In genomic region chr6:105537981-105538578, GRCh38 we compare ENCODE assay signal across 16 cellular contexts.
DNase-seq lines count a peak whose midpoint lies in the region; ATAC-seq and TF ChIP-seq lines count a peak whose summit lies in the region.
"Had no signal": no experiment of that assay in that cellular context is flagged by ENCODE, and none has a peak within 500 bp of the region (broad histone marks: within the 10 kb centered on the region; RNA-seq: fewer than 3 reads in every experiment).

No MANE protein-coding gene starts in this region.

- DNase-seq in mammary epithelial cell (peak; percentile 38), MCF 10A (ENCODE audit: unreplicated experiment) (no peak), epithelial cell of prostate (ENCODE audit: low read depth, low spot score) (no peak), uterus (no peak), testis (no peak)
- DNase-seq in activated T-helper 1 cell treated with anti-CD3 and anti-CD28 coated beads, Interleukin-12 subunit alpha, Interleukin-12 subunit beta, Interleukin-2, Interleukin-4 antibody, amounts not matched to agents 30 ng/mL and 10 ng/mL and 1 ng/mL, durations not matched to agents 14 hours and 24 hours and 36 hours (ENCODE audit: low spot score): no peak
- DNase-seq in stimulated activated effector memory CD8-positive, alpha-beta T cell treated with anti-CD3 and anti-CD28 coated beads, Interleukin-12 subunit alpha, Interleukin-12 subunit beta, amount 100 ng/mL, for 72 hours (ENCODE audit: low spot score in 2 of 2): no peak
- DNase-seq in stimulated activated CD4-positive, alpha-beta T cell treated with anti-CD3 and anti-CD28 coated beads, Interleukin-15, amount 100 ng/mL, for 24 hours: no peak
- DNase-seq: ACHN; AML-193; Caco-2; CD4-positive, alpha-beta T cell; HFFc6 had no signal

- in situ Hi-C loops in mammary epithelial cell (cut with MboI; ENCODE audit: low sequenced_read_pairs in 2 of 2): no loop called here

- peaks cover 19% of the 10 kb centered on the region for H3K4me1 ChIP-seq in mammary epithelial cell (ENCODE audit: insufficient read depth, low read length)
- H3K4me1 ChIP-seq in uterus: no peaks in the 10 kb centered on the region
- H3K4me1 ChIP-seq in testis: no peaks in the 10 kb centered on the region
- H3K4me1 ChIP-seq: Caco-2 had no signal

- peaks cover 4% of the 10 kb centered on the region for H3K36me3 Mint-ChIP-seq in MCF 10A (ENCODE audit: insufficient read depth, unreplicated experiment)
- no peaks in the 10 kb centered on the region for H3K36me3 Mint-ChIP-seq in activated T-helper 1 cell treated with anti-CD3 and anti-CD28 coated beads, Interleukin-12 subunit alpha, Interleukin-12 subunit beta, Interleukin-2, Interleukin-4 antibody, amounts not matched to agents 30 ng/mL and 10 ng/mL and 1 ng/mL, durations not matched to agents 14 hours and 24 hours and 36 hours (ENCODE audit: low read depth)
- H3K36me3 Mint-ChIP-seq in stimulated activated effector memory CD8-positive, alpha-beta T cell treated with anti-CD3 and anti-CD28 coated beads, Interleukin-12 subunit alpha, Interleukin-12 subunit beta, amount 100 ng/mL, for 72 hours: no peaks in the 10 kb centered on the region

- H3K9me3 ChIP-seq in mammary epithelial cell (replicated peaks; ENCODE audit: insufficient read depth, low read length) (no peaks in the 10 kb centered on the region), uterus (no peaks in the 10 kb centered on the region), testis (no peaks in the 10 kb centered on the region)
- H3K9me3 ChIP-seq: Caco-2 had no signal

- H3K27me3 Mint-ChIP-seq in MCF 10A (ENCODE audit: insufficient read depth, unreplicated experiment): no peaks in the 10 kb centered on the region
- H3K27me3 Mint-ChIP-seq in activated T-helper 1 cell treated with anti-CD3 and anti-CD28 coated beads, Interleukin-12 subunit alpha, Interleukin-12 subunit beta, Interleukin-2, Interleukin-4 antibody, amounts not matched to agents 30 ng/mL and 10 ng/mL and 1 ng/mL, durations not matched to agents 14 hours and 24 hours and 36 hours (ENCODE audit: insufficient read depth): peaks cover 23% of the 10 kb centered on the region

- ATAC-seq in stimulated activated effector memory CD8-positive, alpha-beta T cell treated with anti-CD3 and anti-CD28 coated beads, Interleukin-12 subunit alpha, Interleukin-12 subunit beta, amount 100 ng/mL, for 72 hours: no peak
- ATAC-seq: HCT116, HepG2 had no signal

- H3K79me2 ChIP-seq in mammary epithelial cell (ENCODE audit: insufficient read depth, low read length): no peaks in the 10 kb centered on the region

- H3K36me3 ChIP-seq in mammary epithelial cell (ENCODE audit: insufficient read depth, low read length) (no peaks in the 10 kb centered on the region), uterus (no peaks in the 10 kb centered on the region), testis (ENCODE audit: low read depth, missing control alignments) (no peaks in the 10 kb centered on the region)

- H4K20me1 ChIP-seq in mammary epithelial cell (ENCODE audit: insufficient read depth, low read length): no peaks in the 10 kb centered on the region

- no peaks in the 10 kb centered on the region for H3K9me3 Mint-ChIP-seq in MCF 10A (ENCODE audit: unreplicated experiment)
- H3K9me3 Mint-ChIP-seq in activated T-helper 1 cell treated with anti-CD3 and anti-CD28 coated beads, Interleukin-12 subunit alpha, Interleukin-12 subunit beta, Interleukin-2, Interleukin-4 antibody, amounts not matched to agents 30 ng/mL and 10 ng/mL and 1 ng/mL, durations not matched to agents 14 hours and 24 hours and 36 hours: no peaks in the 10 kb centered on the region
- no peaks in the 10 kb centered on the region for H3K9me3 Mint-ChIP-seq in stimulated activated effector memory CD8-positive, alpha-beta T cell treated with anti-CD3 and anti-CD28 coated beads, Interleukin-12 subunit alpha, Interleukin-12 subunit beta, amount 100 ng/mL, for 72 hours
- H3K9me3 Mint-ChIP-seq: CD4-positive, alpha-beta T cell; HFFc6 had no signal

- H3K4me2 ChIP-seq in mammary epithelial cell (ENCODE audit: insufficient read depth, low read depth, low read length): no peak overlapping the region

- TF ChIP-seq CTCF in mammary epithelial cell (conservative IDR thresholded peaks at IDR 0.05 in 1 of 2, IDR thresholded peaks at IDR 0.05 in 1 of 2; ENCODE audit: extremely low read depth in 1 of 2, insufficient read depth in 1 of 2, low read depth in 1 of 2, low read length in 2 of 2): no peak
- no peak for TF ChIP-seq CTCF in MCF 10A (IDR thresholded peaks at IDR 0.05; ENCODE audit: unreplicated experiment)
- TF ChIP-seq CTCF in uterus (IDR thresholded peaks at IDR 0.05): no peak
- no peak for TF ChIP-seq CTCF in testis (IDR thresholded peaks at IDR 0.05)

- H3K4me3 Mint-ChIP-seq in MCF 10A (ENCODE audit: unreplicated experiment): no peak overlapping the region
- H3K4me3 Mint-ChIP-seq in activated T-helper 1 cell treated with anti-CD3 and anti-CD28 coated beads, Interleukin-12 subunit alpha, Interleukin-12 subunit beta, Interleukin-2, Interleukin-4 antibody, amounts not matched to agents 30 ng/mL and 10 ng/mL and 1 ng/mL, durations not matched to agents 14 hours and 24 hours and 36 hours: no peak overlapping the region
- no peak overlapping the region for H3K4me3 Mint-ChIP-seq in stimulated activated effector memory CD8-positive, alpha-beta T cell treated with anti-CD3 and anti-CD28 coated beads, Interleukin-12 subunit alpha, Interleukin-12 subunit beta, amount 100 ng/mL, for 72 hours
- H3K4me3 Mint-ChIP-seq: CD4-positive, alpha-beta T cell; HFFc6 had no signal

- no peak overlapping the region for H3K9ac ChIP-seq in mammary epithelial cell (ENCODE audit: insufficient read depth, low read length)

- dilution Hi-C loops in mammary epithelial cell (cut with HindIII; ENCODE audit: low sequenced_read_pairs): no loop called here

- TF ChIP-seq POLR2A in uterus (IDR thresholded peaks at IDR 0.05): no peak
- TF ChIP-seq POLR2A in testis (IDR thresholded peaks at IDR 0.05): no peak

- H3K27me3 ChIP-seq in mammary epithelial cell (ENCODE audit: insufficient read depth, low read length) (no peaks in the 10 kb centered on the region), uterus (no peaks in the 10 kb centered on the region), testis (no peaks in the 10 kb centered on the region)

- H3K27ac ChIP-seq in mammary epithelial cell (ENCODE audit: insufficient read depth, low read depth, low read length): no peak overlapping the region
- H3K27ac ChIP-seq in epithelial cell of prostate: peak overlapping the region; percentile 76
- H3K27ac ChIP-seq in uterus: no peak overlapping the region
- no peak overlapping the region for H3K27ac ChIP-seq in testis
- H3K27ac ChIP-seq: C4-2B had no signal

- intact Hi-C loops in mammary epithelial cell (cut with micrococcal nuclease): loop anchor here (1.0 to 5.0 kb wide), 3 partner anchors 63 to 549 kb away; partner anchors contain the start of gene PRDM1
- intact Hi-C loops in MCF 10A (cut with micrococcal nuclease): no loop called here
- intact Hi-C loops in activated T-helper 1 cell treated with anti-CD3 and anti-CD28 coated beads, Interleukin-12 subunit alpha, Interleukin-12 subunit beta, Interleukin-2, Interleukin-4 antibody, amounts not matched to agents 30 ng/mL and 10 ng/mL and 1 ng/mL, durations not matched to agents 14 hours and 24 hours and 36 hours (cut with micrococcal nuclease): no loop called here
- intact Hi-C loops in uterus (cut with DNase I; ENCODE audit: low total_unique reads): no loop called here
- intact Hi-C loops in testis (cut with DNase I; ENCODE audit: low total_unique reads): no loop called here

- no peak overlapping the region for H2AFZ ChIP-seq in mammary epithelial cell (ENCODE audit: low read depth, low read length)

- H3K4me3 ChIP-seq in mammary epithelial cell (replicated peaks in 1 of 3; ENCODE audit: insufficient read depth in 1 of 3, low read depth in 2 of 3, low read length in 3 of 3): no peak overlapping the region
- no peak overlapping the region for H3K4me3 ChIP-seq in uterus
- no peak overlapping the region for H3K4me3 ChIP-seq in testis

- CTCF ChIA-PET in mammary epithelial cell (lab: Charles Lee; ENCODE audit: low non-redundant PET): no interaction called here
- CTCF ChIA-PET in MCF 10A (lab: Yijun Ruan, JAX): interaction anchor here (0.6 kb wide), 2 partner anchors 33 to 685 kb away, joined by 4 read pairs; no protein-coding TSS in a partner anchor

- peaks cover 14% of the 10 kb centered on the region for H3K4me1 Mint-ChIP-seq in MCF 10A (ENCODE audit: insufficient read depth, unreplicated experiment)
- H3K4me1 Mint-ChIP-seq in activated T-helper 1 cell treated with anti-CD3 and anti-CD28 coated beads, Interleukin-12 subunit alpha, Interleukin-12 subunit beta, Interleukin-2, Interleukin-4 antibody, amounts not matched to agents 30 ng/mL and 10 ng/mL and 1 ng/mL, durations not matched to agents 14 hours and 24 hours and 36 hours (ENCODE audit: low read depth): no peaks in the 10 kb centered on the region
- H3K4me1 Mint-ChIP-seq in stimulated activated effector memory CD8-positive, alpha-beta T cell treated with anti-CD3 and anti-CD28 coated beads, Interleukin-12 subunit alpha, Interleukin-12 subunit beta, amount 100 ng/mL, for 72 hours: no peaks in the 10 kb centered on the region

- H3K27ac Mint-ChIP-seq in MCF 10A (ENCODE audit: low read depth, unreplicated experiment): no peak overlapping the region
- peak overlapping the region; percentile 0 for H3K27ac Mint-ChIP-seq in activated T-helper 1 cell treated with anti-CD3 and anti-CD28 coated beads, Interleukin-12 subunit alpha, Interleukin-12 subunit beta, Interleukin-2, Interleukin-4 antibody, amounts not matched to agents 30 ng/mL and 10 ng/mL and 1 ng/mL, durations not matched to agents 14 hours and 24 hours and 36 hours
- peak overlapping the region; percentile 23 for H3K27ac Mint-ChIP-seq in stimulated activated effector memory CD8-positive, alpha-beta T cell treated with anti-CD3 and anti-CD28 coated beads, Interleukin-12 subunit alpha, Interleukin-12 subunit beta, amount 100 ng/mL, for 72 hours
- H3K27ac Mint-ChIP-seq: CD4-positive, alpha-beta T cell; HFFc6 had no signal

- 60% methylated on average over 1 of the region's 2 CpGs for WGBS in mammary epithelial cell (ENCODE audit: low coverage, missing lambda C conversion rate)
- 94 to 100% methylated on average over 2 of the region's 2 CpGs for WGBS in testis, 2 donors

- POLR2A ChIA-PET in MCF 10A (lab: Yijun Ruan, JAX): interaction anchor here (1.4 kb wide), 1 partner anchor 63 kb away, joined by 7 read pairs; no protein-coding TSS in a partner anchor

- no TSS peak for BruUV-seq in mammary epithelial cell (replicated peaks; lab: Mats Ljungman, UMichigan)
- no TSS peak for BruUV-seq in MCF 10A (replicated peaks; lab: Mats Ljungman, UMichigan)
